Comparison of ENCODE assay signal across 2 cellular contexts in the genomic region with DNA sequence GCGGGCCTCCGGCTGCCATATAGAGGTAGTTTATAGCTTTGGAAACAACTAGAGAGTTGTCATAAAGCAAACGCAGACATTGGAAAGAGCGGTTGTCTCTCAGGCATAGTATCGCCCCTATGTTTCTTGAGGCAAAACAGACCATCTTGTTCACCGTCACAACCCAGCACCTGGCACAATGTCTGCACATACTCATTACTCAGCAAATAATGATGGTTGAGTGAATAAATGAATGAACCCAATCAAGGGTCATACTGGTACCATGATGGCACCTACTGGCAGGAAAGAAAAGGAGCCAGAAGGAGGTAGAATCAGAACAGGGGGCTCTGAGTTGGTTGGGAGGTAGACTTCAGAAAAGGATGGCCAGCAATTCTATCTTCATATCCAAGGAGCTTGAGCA.
TF ChIP-seq lines count a peak whose summit lies in the region.

No MANE protein-coding gene starts in this region.

TF ChIP-seq in A549, 52 proteins besides CTCF, POLR2A, EP300 and RAD21 (continued from another document):
- TF ChIP-seq MAFK (IDR thresholded peaks at IDR 0.05; ENCODE audit: partially characterized antibody) = peak; percentile 93

TF ChIP-seq in IMR-90, 13 proteins besides CTCF, POLR2A, EP300 and RAD21 (continued from another document):
- no peak for TF ChIP-seq RCOR1 (IDR thresholded peaks at IDR 0.05; ENCODE audit: insufficient replicate concordance, low read length)
- TF ChIP-seq RFX5 (IDR thresholded peaks at IDR 0.05; ENCODE audit: low read depth, low read length) = no peak
- TF ChIP-seq CHD1 (IDR thresholded peaks at IDR 0.05; ENCODE audit: low read depth, low read length) = no peak
